In genomic region chr1:109621402-109622101, GRCh38 we compare ENCODE assay signal across 9 cellular contexts. TPM values are rescaled to one million over a fixed set of nuclear protein-coding genes. Genes with fewer than 3 reads are reported as not detected.
A peak's percentile ranks its signal among the peaks of the same experiment; 100 is the strongest.
DNase-seq lines count a peak whose midpoint lies in the region; ATAC-seq and TF ChIP-seq lines count a peak whose summit lies in the region.
"Had no signal": no experiment of that assay in that cellular context is flagged by ENCODE, and none has a peak within 500 bp of the region (broad histone marks: within the 10 kb centered on the region; RNA-seq: fewer than 3 reads in every experiment).

No MANE protein-coding gene starts in this region.

- ATAC-seq in T-helper 17 cell (no peak), HG02840 (IDR thresholded peaks at IDR 0.05; ENCODE audit: low FRiP score, unreplicated experiment) (no peak), HG02610 (IDR thresholded peaks at IDR 0.05; ENCODE audit: unreplicated experiment) (no peak)

- no peak for DNase-seq in GM12864 (ENCODE audit: low read depth)
- no peak for DNase-seq in T-helper 17 cell
- no peak for DNase-seq in fibroblast of lung (ENCODE audit: low read depth in 2 of 2)
- DNase-seq in skeletal muscle cell (ENCODE audit: low read depth), result no peak
- no peak for DNase-seq in central memory CD4-positive, alpha-beta T cell
- DNase-seq in activated CD4-positive, CD25-positive, alpha-beta regulatory T cell treated with anti-CD3 and anti-CD28 coated beads, Interleukin-2, amount 50 U/mL, for 72 hours, result no peak

- peaks cover 49% of the 10 kb centered on the region for H3K79me2 ChIP-seq in fibroblast of lung (ENCODE audit: control insufficient read depth, insufficient read depth, low read length)

- H3K9me3 ChIP-seq in T-helper 17 cell (ENCODE audit: control insufficient read depth, low read length, poor library complexity, severe bottlenecking) (no peaks in the 10 kb centered on the region), fibroblast of lung (ENCODE audit: control insufficient read depth, insufficient read depth, low read depth, low read length) (no peaks in the 10 kb centered on the region)

- H3K4me3 ChIP-seq in GM12864 (ENCODE audit: low read depth, low read length) (peak overlapping the region; percentile 90), fibroblast of lung (replicated peaks in 1 of 4; ENCODE audit: control extremely low read depth in 1 of 4, insufficient read depth in 1 of 4, low read depth in 3 of 4, low read length in 4 of 4) (peak overlapping the region; percentile 54 to 87 (median 75)), skeletal muscle cell (ENCODE audit: low read depth, low read length) (peak overlapping the region; percentile 99)

- H3K36me3 Mint-ChIP-seq in T-helper 17 cell (ENCODE audit: low read depth), result peaks cover 4% of the 10 kb centered on the region

- peak overlapping the region; percentile 99 for H3K4me3 Mint-ChIP-seq in T-helper 17 cell

- H3K27me3 ChIP-seq in fibroblast of lung (ENCODE audit: control insufficient read depth, insufficient read depth, low read length), result no peaks in the 10 kb centered on the region

- H4K20me1 ChIP-seq in fibroblast of lung (ENCODE audit: control insufficient read depth, extremely low read depth, insufficient read depth, low read length), result no peaks in the 10 kb centered on the region

- no peak for TF ChIP-seq CTCF in GM12864 (IDR thresholded peaks at IDR 0.05; ENCODE audit: low read depth, low read length, missing control alignments)
- no peak for TF ChIP-seq CTCF in fibroblast of lung (conservative IDR thresholded peaks at IDR 0.05 in 1 of 2, IDR thresholded peaks at IDR 0.05 in 1 of 2; ENCODE audit: low read depth in 1 of 2, low read length in 2 of 2)

- peak overlapping the region; percentile 96 for H3K27ac ChIP-seq in fibroblast of lung (ENCODE audit: insufficient read depth, low read length)

- H2AFZ ChIP-seq in fibroblast of lung (ENCODE audit: low read length), result no peak overlapping the region

- H3K27ac Mint-ChIP-seq in T-helper 17 cell, result peak overlapping the region; percentile 98

- H3K9ac ChIP-seq in fibroblast of lung (ENCODE audit: insufficient read depth, low read length), result peak overlapping the region; percentile 53

- peaks cover 2% of the 10 kb centered on the region for H3K36me3 ChIP-seq in fibroblast of lung (ENCODE audit: control insufficient read depth, insufficient read depth, low read length)

- peak overlapping the region; percentile 79 for H3K4me2 ChIP-seq in fibroblast of lung (ENCODE audit: extremely low read depth, insufficient read depth, low read length)

- peaks cover 24% of the 10 kb centered on the region for H3K4me1 ChIP-seq in fibroblast of lung (ENCODE audit: control insufficient read depth, extremely low read depth, insufficient read depth, low read length)

- peaks cover 66% of the 10 kb centered on the region for H3K4me1 Mint-ChIP-seq in T-helper 17 cell

- no peaks in the 10 kb centered on the region for H3K27me3 Mint-ChIP-seq in T-helper 17 cell

RNA-seq across cellular contexts. Expression of gene AMPD2, which starts 1.9 kb away (rescaled TPM):
- total RNA-seq in T-helper 17 cell (100 to 1,000 TPM; 471 to 552 TPM), fibroblast of lung (40.6 and 51.9 TPM in 2 replicates)
- 23.0 and 31.1 TPM in 2 replicates for polyA plus RNA-seq in fibroblast of lung
- polyA plus RNA-seq in fibroblast of lung (2012), result 35.9 and 47.2 TPM in 2 replicates
- 121 and 148 TPM in 2 replicates for polyA minus RNA-seq in fibroblast of lung (ENCODE audit: low replicate concordance)

RNA-seq across cellular contexts. Expression of gene GNAT2, which starts 2.1 kb away (rescaled TPM):
- not detected for total RNA-seq in T-helper 17 cell
- total RNA-seq in fibroblast of lung, result under 0.01 and 0.17 TPM in 2 replicates
- polyA plus RNA-seq in fibroblast of lung, result 0.22 and 0.35 TPM in 2 replicates
- polyA plus RNA-seq in fibroblast of lung (2012), result 0.14 and 0.24 TPM in 2 replicates
- polyA minus RNA-seq in fibroblast of lung (ENCODE audit: low replicate concordance), result not detected in 2 replicates
- total RNA-seq: T-helper 2 cell treated with Interferon-gamma antibody and Interleukin-4, amounts not matched to agents 100 ng/mL and 5 ng/mL, for 36 hours had no signal

RNA-seq across cellular contexts. Expression of gene GSTM4, which starts 34.3 kb away (rescaled TPM):
- total RNA-seq in T-helper 17 cell (10 to 100 TPM; 17.0 to 18.0 TPM), fibroblast of lung (10.5 and 17.7 TPM in 2 replicates)
- polyA plus RNA-seq in fibroblast of lung, result 30.5 and 30.8 TPM in 2 replicates
- polyA plus RNA-seq in fibroblast of lung (2012), result 21.0 and 22.3 TPM in 2 replicates
- polyA minus RNA-seq in fibroblast of lung (ENCODE audit: low replicate concordance), result 13.1 and 43.1 TPM in 2 replicates

RNA-seq across cellular contexts. Expression of gene GSTM2, which starts 46.3 kb away (rescaled TPM):
- total RNA-seq in T-helper 17 cell (100 to 1,000 TPM in 1 of 2 donors, 10 to 100 TPM in 1; 44.0 to 117 TPM), fibroblast of lung (21.1 and 28.2 TPM in 2 replicates)
- polyA plus RNA-seq in fibroblast of lung, result 67.7 and 71.1 TPM in 2 replicates
- 64.8 and 66.5 TPM in 2 replicates for polyA plus RNA-seq in fibroblast of lung (2012)
- polyA minus RNA-seq in fibroblast of lung (ENCODE audit: low replicate concordance), result 19.1 and 39.5 TPM in 2 replicates
